16 cellular contexts compared by ENCODE assay signal in the genomic region with DNA sequence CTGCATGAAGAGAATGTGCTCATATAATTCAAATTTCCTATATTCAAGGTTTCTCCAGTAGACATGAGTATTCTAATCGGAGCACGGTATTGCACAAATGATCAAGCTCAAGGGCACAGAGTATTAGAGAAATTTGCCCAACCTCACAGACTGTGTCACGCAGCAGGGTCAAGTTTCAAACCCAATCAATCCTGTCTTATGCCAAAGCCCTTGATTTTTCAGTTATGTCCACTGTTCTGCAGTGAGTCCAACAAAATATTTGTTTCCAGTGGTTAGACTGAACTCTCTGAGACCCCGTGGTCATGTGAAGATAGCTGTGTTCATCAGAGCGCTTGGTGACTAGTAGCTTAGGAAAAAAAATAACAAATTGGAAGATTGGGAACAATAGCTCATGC.
DNase-seq lines count a peak whose midpoint lies in the region; ATAC-seq and TF ChIP-seq lines count a peak whose summit lies in the region.
"Had no signal": no experiment of that assay in that cellular context is flagged by ENCODE, and none has a peak within 500 bp of the region (broad histone marks: within the 10 kb centered on the region; RNA-seq: fewer than 3 reads in every experiment).

No MANE protein-coding gene starts in this region.

- H3K36me3 ChIP-seq in SJCRH30: no peaks in the 10 kb centered on the region
- no peaks in the 10 kb centered on the region for H3K36me3 ChIP-seq in right lobe of liver

- no peaks in the 10 kb centered on the region for H3K27me3 Mint-ChIP-seq in stimulated activated memory B cell treated with anti-CD40 and anti-IgM and Interleukin-4, amounts not matched to agents 10 μg/mL and 1 μg/mL and 100 μg/mL, for 72 hours

- H3K9me3 Mint-ChIP-seq in stimulated activated memory B cell treated with anti-CD40 and anti-IgM and Interleukin-4, amounts not matched to agents 10 μg/mL and 1 μg/mL and 100 μg/mL, for 72 hours: peaks cover 3% of the 10 kb centered on the region

- DNase-seq in SJCRH30 (peak in 1 of 2 experiments; percentile 50), choroid plexus epithelial cell (ENCODE audit: low read depth) (peak; percentile 54), right lobe of liver (no peak), inferior parietal cortex (ENCODE audit: extremely low spot score) (no peak), NCI-H1105 treated with DMSO at 0.1 percent for 48 hours (lab: John Stamatoyannopoulos, UW) (no peak)
- no peak for DNase-seq in activated effector memory CD4-positive, alpha-beta T cell treated with Interleukin-2 at 50 U/mL for 16 hours
- DNase-seq: IMR-90, NCI-H1417 treated with DMSO at 0.1 percent for 48 hours, NCI-H187 treated with DMSO at 0.1 percent for 48 hours, NCI-H2227 treated with DMSO at 0.1 percent for 48 hours, NCI-H524 treated with DMSO at 0.1 percent for 48 hours, PC-3 had no signal

- no peak for TF ChIP-seq POLR2A in right lobe of liver (IDR thresholded peaks at IDR 0.05)

- no peaks in the 10 kb centered on the region for H3K36me3 Mint-ChIP-seq in stimulated activated memory B cell treated with anti-CD40 and anti-IgM and Interleukin-4, amounts not matched to agents 10 μg/mL and 1 μg/mL and 100 μg/mL, for 72 hours

- H3K4me1 Mint-ChIP-seq in stimulated activated memory B cell treated with anti-CD40 and anti-IgM and Interleukin-4, amounts not matched to agents 10 μg/mL and 1 μg/mL and 100 μg/mL, for 72 hours: peaks cover 43% of the 10 kb centered on the region

- no peak for TF ChIP-seq CTCF in choroid plexus epithelial cell (conservative IDR thresholded peaks at IDR 0.05; ENCODE audit: low read depth, low read length)
- no peak for TF ChIP-seq CTCF in right lobe of liver (IDR thresholded peaks at IDR 0.05)

- intact Hi-C loops in right lobe of liver (cut with DNase I): no loop called here

- H3K4me3 Mint-ChIP-seq in stimulated activated memory B cell treated with anti-CD40 and anti-IgM and Interleukin-4, amounts not matched to agents 10 μg/mL and 1 μg/mL and 100 μg/mL, for 72 hours: no peak overlapping the region

- no peaks in the 10 kb centered on the region for H3K27me3 ChIP-seq in SJCRH30
- H3K27me3 ChIP-seq in right lobe of liver: no peaks in the 10 kb centered on the region

- WGBS in right lobe of liver (ENCODE audit: insufficient coverage, low coverage, low lambda C conversion rate, missing lambda C conversion rate): 22% methylated on average over 5 of the region's 5 CpGs

- H3K4me3 ChIP-seq in SJCRH30: peak overlapping the region; percentile 2
- no peak overlapping the region for H3K4me3 ChIP-seq in choroid plexus epithelial cell (ENCODE audit: low read depth, low read length)
- H3K4me3 ChIP-seq in right lobe of liver: no peak overlapping the region
- H3K4me3 ChIP-seq: A549 had no signal

- H3K27ac Mint-ChIP-seq in stimulated activated memory B cell treated with anti-CD40 and anti-IgM and Interleukin-4, amounts not matched to agents 10 μg/mL and 1 μg/mL and 100 μg/mL, for 72 hours: peak overlapping the region; percentile 46

- H3K9me3 ChIP-seq in SJCRH30 (replicated peaks) (no peaks in the 10 kb centered on the region), right lobe of liver (no peaks in the 10 kb centered on the region)

- ATAC-seq in right lobe of liver: peak; percentile 52 to 72 (median 66)
- no peak for ATAC-seq in stimulated activated memory B cell treated with anti-CD40 and anti-IgM and Interleukin-4, amounts not matched to agents 10 μg/mL and 1 μg/mL and 100 μg/mL, for 72 hours
- no peak for ATAC-seq in GM19328 (IDR thresholded peaks at IDR 0.05; ENCODE audit: unreplicated experiment)
- ATAC-seq: A549, PC-3 had no signal

- peak overlapping the region; percentile 88 for H3K27ac ChIP-seq in SJCRH30
- H3K27ac ChIP-seq in right lobe of liver: peak overlapping the region in 1 of 3 donors; percentile 16
- H3K27ac ChIP-seq: HL-60 had no signal

- H3K4me1 ChIP-seq in SJCRH30 (peaks cover 56% of the 10 kb centered on the region), right lobe of liver (no peaks in the 10 kb centered on the region)

Comparison
In these comparisons a context has a peak if more than half of its experiments do, and no peak if none do; other contexts are left out.
1. ATAC-seq: peak in right lobe of liver (4 of 4); none in stimulated activated memory B cell treated with anti-CD40 and anti-IgM and Interleukin-4, amounts not matched to agents 10 μg/mL and 1 μg/mL and 100 μg/mL, for 72 hours (single experiment) and GM19328 (single experiment).